Comparison of ENCODE assay signal across 13 cellular contexts in genomic region chr18:61957801-61958516, GRCh38.
DNase-seq lines count a peak whose midpoint lies in the region; ATAC-seq, FAIRE-seq and TF ChIP-seq lines count a peak whose summit lies in the region.
"Had no signal": no experiment of that assay in that cellular context is flagged by ENCODE, and none has a peak within 500 bp of the region (broad histone marks: within the 10 kb centered on the region; RNA-seq: fewer than 3 reads in every experiment).

No MANE protein-coding gene starts in this region.

- H4K20me1 ChIP-seq in K562 (replicated peaks; ENCODE audit: control insufficient read depth, insufficient read depth, low read length), result no peaks in the 10 kb centered on the region

- peaks cover 3% of the 10 kb centered on the region for H3K9me3 Mint-ChIP-seq in natural killer cell treated with Interleukin-12 subunit alpha and Interleukin-12 subunit beta and Interleukin-15 and Interleukin-18, amount 100 ng/mL, for 72 hours
- H3K9me3 Mint-ChIP-seq in natural killer cell (no peaks in the 10 kb centered on the region), glutamatergic neuron (ENCODE audit: unreplicated experiment) (no peaks in the 10 kb centered on the region)

- no peak overlapping the region for H3K27ac Mint-ChIP-seq in natural killer cell treated with Interleukin-12 subunit alpha and Interleukin-12 subunit beta and Interleukin-15 and Interleukin-18, amount 100 ng/mL, for 72 hours
- H3K27ac Mint-ChIP-seq in natural killer cell (no peak overlapping the region), glutamatergic neuron (ENCODE audit: unreplicated experiment) (peak overlapping the region; percentile 1)
- H3K27ac Mint-ChIP-seq: activated naive CD8-positive, alpha-beta T cell treated with anti-CD3 and anti-CD28 coated beads, Interleukin-2, amount 10 ng/mL, durations not matched to agents 7 days and 5 days had no signal

- no peak for DNase-seq in natural killer cell treated with Interleukin-12 subunit alpha and Interleukin-12 subunit beta and Interleukin-15 and Interleukin-18, amount 100 ng/mL, for 72 hours (ENCODE audit: low spot score)
- no peak for DNase-seq in natural killer cell
- DNase-seq in K562 (ENCODE audit: extremely low read depth in 1 of 4, low spot score in 3 of 4), result peak in 2 of 4 experiments; percentile 4 to 8
- DNase-seq in glutamatergic neuron, result no peak
- no peak for DNase-seq in MV-4-11 (lab: John Stamatoyannopoulos, UW)
- DNase-seq in C1 segment of cervical spinal cord (lab: John Stamatoyannopoulos, UW), result no peak
- DNase-seq in GM19240 (ENCODE audit: insufficient read length, low spot score), result no peak
- DNase-seq: activated naive CD8-positive, alpha-beta T cell treated with anti-CD3 and anti-CD28 coated beads, Interleukin-2, amount 10 ng/mL, durations not matched to agents 7 days and 5 days; cortex of kidney; NCI-H1048; SW 1271 had no signal

- no peaks in the 10 kb centered on the region for H3K36me3 ChIP-seq in K562 (ENCODE audit: control insufficient read depth, insufficient read depth, low read length)
- H3K36me3 ChIP-seq: pancreas had no signal

- H3K4me2 ChIP-seq in K562 (ENCODE audit: insufficient read depth, low read length), result no peak overlapping the region

- H3K9me1 ChIP-seq in K562 (ENCODE audit: control insufficient read depth, insufficient read depth, low read length), result no peaks in the 10 kb centered on the region

- no peaks in the 10 kb centered on the region for H3K9me3 ChIP-seq in K562 (replicated peaks; ENCODE audit: control insufficient read depth, insufficient read depth, low read depth, low read length)
- H3K9me3 ChIP-seq: pancreas had no signal

- FAIRE-seq in K562 (lab: Jason Lieb, UNC), result no peak
- FAIRE-seq: pancreas had no signal

- 0% methylated on average over 9 of the region's 13 CpGs for WGBS in K562 (ENCODE audit: insufficient coverage, low coverage, missing lambda C conversion rate)

- H3K27me3 Mint-ChIP-seq in natural killer cell treated with Interleukin-12 subunit alpha and Interleukin-12 subunit beta and Interleukin-15 and Interleukin-18, amount 100 ng/mL, for 72 hours, result peaks cover 0 to 5% of the 10 kb centered on the region in 2 donors
- H3K27me3 Mint-ChIP-seq in natural killer cell (ENCODE audit: low read depth in 2 of 2), result peaks cover 0 to 2% of the 10 kb centered on the region in 2 donors
- peaks cover 3% of the 10 kb centered on the region for H3K27me3 Mint-ChIP-seq in glutamatergic neuron (ENCODE audit: unreplicated experiment)

- H3K27ac ChIP-seq in K562 (ENCODE audit: extremely low read depth, low read depth, low read length), result no peak overlapping the region
- H3K27ac ChIP-seq: pancreas had no signal

- H3K4me1 ChIP-seq in K562 (replicated peaks in 1 of 2; ENCODE audit: control insufficient read depth in 2 of 2, insufficient read depth in 2 of 2, low read length in 2 of 2), result no peaks in the 10 kb centered on the region

- no peaks in the 10 kb centered on the region for H3K79me2 ChIP-seq in K562 (ENCODE audit: control insufficient read depth, insufficient read depth, low read length)

- ATAC-seq in natural killer cell treated with Interleukin-12 subunit alpha and Interleukin-12 subunit beta and Interleukin-15 and Interleukin-18, amount 100 ng/mL, for 72 hours, result peak; percentile 45 to 57
- ATAC-seq in natural killer cell (no peak), K562 (peak; percentile 78), HG02852 (IDR thresholded peaks at IDR 0.05; ENCODE audit: unreplicated experiment) (no peak)
- ATAC-seq: pancreas had no signal

- TF ChIP-seq RAD21 in K562 (CRISPR knock-in tag; conservative IDR thresholded peaks at IDR 0.05 in 1 of 2, IDR thresholded peaks at IDR 0.05 in 1 of 2), result no peak

- no peak for TF ChIP-seq EP300 in K562 (IDR thresholded peaks at IDR 0.05; ENCODE audit: low read length)

- H3K27me3 ChIP-seq in K562 (ENCODE audit: control insufficient read depth in 2 of 2, insufficient read depth in 2 of 2, low read length in 2 of 2), result peaks cover 0 to 9% of the 10 kb centered on the region in 2 experiments; a peak in 1 of 5 replicates
- H3K27me3 ChIP-seq: pancreas had no signal

- intact Hi-C loops in natural killer cell (cut with micrococcal nuclease), result no loop called here
- intact Hi-C loops in K562 (cut with micrococcal nuclease), result no loop called here

- peaks cover 18 to 27% of the 10 kb centered on the region in 2 donors for H3K4me1 Mint-ChIP-seq in natural killer cell treated with Interleukin-12 subunit alpha and Interleukin-12 subunit beta and Interleukin-15 and Interleukin-18, amount 100 ng/mL, for 72 hours (ENCODE audit: low read depth in 2 of 2)
- peaks cover 0 to 6% of the 10 kb centered on the region in 2 donors for H3K4me1 Mint-ChIP-seq in natural killer cell
- H3K4me1 Mint-ChIP-seq in glutamatergic neuron (ENCODE audit: low read depth, unreplicated experiment), result no peaks in the 10 kb centered on the region

- CTCF ChIA-PET in K562 (lab: Yijun Ruan, JAX; ENCODE audit: low intra/inter-chr PET ratio), result no interaction called here

- H3K4me3 Mint-ChIP-seq in natural killer cell treated with Interleukin-12 subunit alpha and Interleukin-12 subunit beta and Interleukin-15 and Interleukin-18, amount 100 ng/mL, for 72 hours, result no peak overlapping the region
- H3K4me3 Mint-ChIP-seq in natural killer cell (no peak overlapping the region), glutamatergic neuron (ENCODE audit: unreplicated experiment) (no peak overlapping the region)
- H3K4me3 Mint-ChIP-seq: activated naive CD8-positive, alpha-beta T cell treated with anti-CD3 and anti-CD28 coated beads, Interleukin-2, amount 10 ng/mL, durations not matched to agents 7 days and 5 days had no signal

- in situ Hi-C loops in K562 (cut with MboI), result no loop called here

- no peak overlapping the region for H3K4me3 ChIP-seq in K562
- H3K4me3 ChIP-seq: pancreas had no signal

- POLR2A ChIA-PET in K562 (lab: Yijun Ruan, JAX), result interaction anchor here (1.3 kb wide), 1 partner anchor 9 kb away, joined by 4 read pairs; no protein-coding TSS in a partner anchor

- TF ChIP-seq POLR2A in K562 (conservative IDR thresholded peaks at IDR 0.05), result no peak

- BruUV-seq in K562 (replicated peaks; lab: Mats Ljungman, UMichigan), result no TSS peak

- H2AFZ ChIP-seq in K562 (ENCODE audit: low read depth, low read length), result no peak overlapping the region

- no peak overlapping the region for H3K9ac ChIP-seq in K562 (ENCODE audit: insufficient read depth in 1 of 2, low read depth in 2 of 2, low read length in 2 of 2)

- no peaks in the 10 kb centered on the region for H3K36me3 Mint-ChIP-seq in natural killer cell treated with Interleukin-12 subunit alpha and Interleukin-12 subunit beta and Interleukin-15 and Interleukin-18, amount 100 ng/mL, for 72 hours
- H3K36me3 Mint-ChIP-seq in natural killer cell, result no peaks in the 10 kb centered on the region
- H3K36me3 Mint-ChIP-seq in glutamatergic neuron (ENCODE audit: unreplicated experiment), result no peaks in the 10 kb centered on the region
- H3K36me3 Mint-ChIP-seq: activated naive CD8-positive, alpha-beta T cell treated with anti-CD3 and anti-CD28 coated beads, Interleukin-2, amount 10 ng/mL, durations not matched to agents 7 days and 5 days had no signal

- TF ChIP-seq CTCF in natural killer cell (IDR thresholded peaks at IDR 0.05) (no peak), K562 (IDR thresholded peaks at IDR 0.05 in 2 of 3, conservative IDR thresholded peaks at IDR 0.05 in 1 of 3; ENCODE audit: insufficient read depth in 2 of 3, low read depth in 1 of 3, low read length in 3 of 3) (0 out of 6 replicates have a peak, but pooled peaks of 1 of the 3 experiments have one; percentile 23), glutamatergic neuron (IDR thresholded peaks at IDR 0.05; ENCODE audit: partially characterized antibody, unreplicated experiment) (no peak)

TF ChIP-seq in K562, 482 proteins besides CTCF, POLR2A, EP300 and RAD21:
- TF ChIP-seq LCOR (CRISPR knock-in tag; IDR thresholded peaks at IDR 0.05) (no peak), ATF3 (IDR thresholded peaks at IDR 0.05) (peak; percentile 60), ATF3 (CRISPR knock-in tag; conservative IDR thresholded peaks at IDR 0.05) (no peak), MTA3 (IDR thresholded peaks at IDR 0.05; ENCODE audit: borderline replicate concordance) (no peak), NRF1 (conservative IDR thresholded peaks at IDR 0.05 in 1 of 2, IDR thresholded peaks at IDR 0.05 in 1 of 2) (no peak), JUND (IDR thresholded peaks at IDR 0.05; ENCODE audit: borderline replicate concordance, low read depth, low read length) (peak; percentile 49; the same call in 1 of the 2 replicates), JUND (tag; IDR thresholded peaks at IDR 0.05; ENCODE audit: borderline replicate concordance, low read depth, low read length) (peak; percentile 58; the same call in 2 of the 3 replicates), KLF16 (IDR thresholded peaks at IDR 0.05) (no peak)
- TF ChIP-seq, protein P1, sequence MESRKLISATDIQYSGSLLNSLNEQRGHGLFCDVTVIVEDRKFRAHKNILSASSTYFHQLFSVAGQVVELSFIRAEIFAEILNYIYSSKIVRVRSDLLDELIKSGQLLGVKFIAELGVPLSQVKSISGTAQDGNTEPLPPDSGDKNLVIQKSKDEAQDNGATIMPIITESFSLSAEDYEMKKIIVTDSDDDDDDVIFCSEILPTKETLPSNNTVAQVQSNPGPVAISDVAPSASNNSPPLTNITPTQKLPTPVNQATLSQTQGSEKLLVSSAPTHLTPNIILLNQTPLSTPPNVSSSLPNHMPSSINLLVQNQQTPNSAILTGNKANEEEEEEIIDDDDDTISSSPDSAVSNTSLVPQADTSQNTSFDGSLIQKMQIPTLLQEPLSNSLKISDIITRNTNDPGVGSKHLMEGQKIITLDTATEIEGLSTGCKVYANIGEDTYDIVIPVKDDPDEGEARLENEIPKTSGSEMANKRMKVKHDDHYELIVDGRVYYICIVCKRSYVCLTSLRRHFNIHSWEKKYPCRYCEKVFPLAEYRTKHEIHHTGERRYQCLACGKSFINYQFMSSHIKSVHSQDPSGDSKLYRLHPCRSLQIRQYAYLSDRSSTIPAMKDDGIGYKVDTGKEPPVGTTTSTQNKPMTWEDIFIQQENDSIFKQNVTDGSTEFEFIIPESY (CRISPR knock-in tag; IDR thresholded peaks at IDR 0.05), result no peak

Comparison
In these comparisons a context has a peak if more than half of its experiments do, and no peak if none do; other contexts are left out.
1. ATAC-seq: peak in natural killer cell treated with Interleukin-12 subunit alpha and Interleukin-12 subunit beta and Interleukin-15 and Interleukin-18, amount 100 ng/mL, for 72 hours (2 of 2) and K562 (single experiment); none in natural killer cell (0 of 3) and HG02852 (single experiment).